30 cellular contexts compared by ENCODE assay signal in genomic region chr6:78639505-78640110, GRCh38.
"Had no signal": no experiment of that assay in that cellular context is flagged by ENCODE, and none has a peak within 500 bp of the region (broad histone marks: within the 10 kb centered on the region; RNA-seq: fewer than 3 reads in every experiment).

No MANE protein-coding gene starts in this region.

- H3K4me3 ChIP-seq: adrenal gland, breast epithelium, MG63, Peyer's patch, SJSA1 had no signal

- H3K27me3 ChIP-seq: adrenal gland, breast epithelium, MG63, Peyer's patch, SJSA1 had no signal

- H3K27me3 Mint-ChIP-seq: activated CD8-positive, alpha-beta memory T cell treated with anti-CD3 and anti-CD28 coated beads, Interleukin-2, amount 10 ng/mL, durations not matched to agents 7 days and 5 days; activated naive CD8-positive, alpha-beta T cell treated with anti-CD3 and anti-CD28 coated beads, Interleukin-2, amount 10 ng/mL, durations not matched to agents 7 days and 5 days had no signal

- H3K4me3 Mint-ChIP-seq: activated CD8-positive, alpha-beta memory T cell treated with anti-CD3 and anti-CD28 coated beads, Interleukin-2, amount 10 ng/mL, durations not matched to agents 7 days and 5 days; activated naive CD8-positive, alpha-beta T cell treated with anti-CD3 and anti-CD28 coated beads, Interleukin-2, amount 10 ng/mL, durations not matched to agents 7 days and 5 days; T-helper 1 cell treated with Interleukin-12 subunit alpha and Interleukin-12 subunit beta and Interleukin-4 antibody, amounts not matched to agents 30 μg/mL and 1 μg/mL, for 36 hours; WTC11 had no signal

- H3K27ac ChIP-seq: adrenal gland, breast epithelium, Peyer's patch, SJSA1 had no signal

- ATAC-seq: activated CD8-positive, alpha-beta memory T cell treated with anti-CD3 and anti-CD28 coated beads, Interleukin-2, amount 10 ng/mL, durations not matched to agents 7 days and 5 days; SK-N-SH treated with all-trans-retinoic acid at 6 μM for 48 hours; WTC11 had no signal

- H3K36me3 ChIP-seq: adrenal gland, breast epithelium, MG63, Peyer's patch, SJSA1 had no signal

- H3K27ac Mint-ChIP-seq: activated CD8-positive, alpha-beta memory T cell treated with anti-CD3 and anti-CD28 coated beads, Interleukin-2, amount 10 ng/mL, durations not matched to agents 7 days and 5 days; activated naive CD8-positive, alpha-beta T cell treated with anti-CD3 and anti-CD28 coated beads, Interleukin-2, amount 10 ng/mL, durations not matched to agents 7 days and 5 days; activated T-helper 2 cell treated with anti-CD3 and anti-CD28 coated beads, Interferon-gamma antibody, Interleukin-2, Interleukin-4, amounts not matched to agents 10 μg/mL and 5 μg/mL and 100 μg/mL, durations not matched to agents 14 hours and 24 hours and 36 hours; T-helper 1 cell treated with Interleukin-12 subunit alpha and Interleukin-12 subunit beta and Interleukin-4 antibody, amounts not matched to agents 30 μg/mL and 1 μg/mL, for 36 hours; WTC11 had no signal

- H3K4me1 ChIP-seq: adrenal gland, breast epithelium, Peyer's patch, SJSA1 had no signal

- H3K4me1 Mint-ChIP-seq: activated CD8-positive, alpha-beta memory T cell treated with anti-CD3 and anti-CD28 coated beads, Interleukin-2, amount 10 ng/mL, durations not matched to agents 7 days and 5 days; activated naive CD8-positive, alpha-beta T cell treated with anti-CD3 and anti-CD28 coated beads, Interleukin-2, amount 10 ng/mL, durations not matched to agents 7 days and 5 days; WTC11 had no signal

- H3K36me3 Mint-ChIP-seq: activated CD8-positive, alpha-beta memory T cell treated with anti-CD3 and anti-CD28 coated beads, Interleukin-2, amount 10 ng/mL, durations not matched to agents 7 days and 5 days; activated naive CD8-positive, alpha-beta T cell treated with anti-CD3 and anti-CD28 coated beads, Interleukin-2, amount 10 ng/mL, durations not matched to agents 7 days and 5 days had no signal

- H3K9me3 ChIP-seq: adrenal gland, Peyer's patch, SJSA1 had no signal

- DNase-seq: activated CD4-positive, alpha-beta T cell treated with anti-CD3 and anti-CD28 coated beads for 48 hours; activated CD4-positive, alpha-beta T cell treated with anti-CD3 and anti-CD28 coated beads, Interleukin-2, amount 50 U/mL, for 4 hours; activated CD4-positive, CD25-positive, alpha-beta regulatory T cell treated with anti-CD3 and anti-CD28 coated beads, Interleukin-2, amount 50 U/mL, for 72 hours; activated CD8-positive, alpha-beta memory T cell treated with anti-CD3 and anti-CD28 coated beads, Interleukin-2, amount 10 ng/mL, durations not matched to agents 7 days and 5 days; activated naive CD4-positive, alpha-beta T cell treated with anti-CD3 and anti-CD28 coated beads, Interleukin-2, amount 50 U/mL, for 16 hours; activated naive CD8-positive, alpha-beta T cell treated with anti-CD3 and anti-CD28 coated beads, Interleukin-2, amount 10 ng/mL, durations not matched to agents 7 days and 5 days; activated T-cell treated with anti-CD3 and anti-CD28 coated beads, Interleukin-2, amount 50 U/mL, for 48 hours; adrenal gland; anterior cingulate cortex; caudate nucleus; KG1; MG63; MV-4-11; NCI-H1092 treated with DMSO at 0.1 percent for 48 hours; NCI-H1417 treated with DMSO at 0.1 percent for 48 hours; NCI-H1694; NCI-H2029 treated with DMSO at 0.1 percent for 48 hours; NCI-H345; NCI-H510A; NCI-H526 treated with DMSO at 0.1 percent for 48 hours; NK-92 treated with Interleukin-12 subunit alpha and Interleukin-12 subunit beta, amount 100 ng/mL, for 24 hours; OCI-M1; Peyer's patch; SHP77 had no signal
